1 cellular context compared by ENCODE assay signal in genomic region chr3:15861163-15861562, GRCh38.
A peak's percentile ranks its signal among the peaks of the same experiment; 100 is the strongest.
TF ChIP-seq lines count a peak whose summit lies in the region.

No MANE protein-coding gene starts in this region.

TF ChIP-seq in K562, 482 proteins besides CTCF, POLR2A, EP300 and RAD21 (continued from another document and continues in another):
- TF ChIP-seq, protein P1, sequence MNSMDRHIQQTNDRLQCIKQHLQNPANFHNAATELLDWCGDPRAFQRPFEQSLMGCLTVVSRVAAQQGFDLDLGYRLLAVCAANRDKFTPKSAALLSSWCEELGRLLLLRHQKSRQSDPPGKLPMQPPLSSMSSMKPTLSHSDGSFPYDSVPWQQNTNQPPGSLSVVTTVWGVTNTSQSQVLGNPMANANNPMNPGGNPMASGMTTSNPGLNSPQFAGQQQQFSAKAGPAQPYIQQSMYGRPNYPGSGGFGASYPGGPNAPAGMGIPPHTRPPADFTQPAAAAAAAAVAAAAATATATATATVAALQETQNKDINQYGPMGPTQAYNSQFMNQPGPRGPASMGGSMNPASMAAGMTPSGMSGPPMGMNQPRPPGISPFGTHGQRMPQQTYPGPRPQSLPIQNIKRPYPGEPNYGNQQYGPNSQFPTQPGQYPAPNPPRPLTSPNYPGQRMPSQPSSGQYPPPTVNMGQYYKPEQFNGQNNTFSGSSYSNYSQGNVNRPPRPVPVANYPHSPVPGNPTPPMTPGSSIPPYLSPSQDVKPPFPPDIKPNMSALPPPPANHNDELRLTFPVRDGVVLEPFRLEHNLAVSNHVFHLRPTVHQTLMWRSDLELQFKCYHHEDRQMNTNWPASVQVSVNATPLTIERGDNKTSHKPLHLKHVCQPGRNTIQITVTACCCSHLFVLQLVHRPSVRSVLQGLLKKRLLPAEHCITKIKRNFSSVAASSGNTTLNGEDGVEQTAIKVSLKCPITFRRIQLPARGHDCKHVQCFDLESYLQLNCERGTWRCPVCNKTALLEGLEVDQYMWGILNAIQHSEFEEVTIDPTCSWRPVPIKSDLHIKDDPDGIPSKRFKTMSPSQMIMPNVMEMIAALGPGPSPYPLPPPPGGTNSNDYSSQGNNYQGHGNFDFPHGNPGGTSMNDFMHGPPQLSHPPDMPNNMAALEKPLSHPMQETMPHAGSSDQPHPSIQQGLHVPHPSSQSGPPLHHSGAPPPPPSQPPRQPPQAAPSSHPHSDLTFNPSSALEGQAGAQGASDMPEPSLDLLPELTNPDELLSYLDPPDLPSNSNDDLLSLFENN (IDR thresholded peaks at IDR 0.05; ENCODE audit: low read depth in 2 of 2, low read length in 2 of 2) = no peak
- no peak for TF ChIP-seq ERF (CRISPR knock-in tag; IDR thresholded peaks at IDR 0.05)
- TF ChIP-seq, protein P2, sequence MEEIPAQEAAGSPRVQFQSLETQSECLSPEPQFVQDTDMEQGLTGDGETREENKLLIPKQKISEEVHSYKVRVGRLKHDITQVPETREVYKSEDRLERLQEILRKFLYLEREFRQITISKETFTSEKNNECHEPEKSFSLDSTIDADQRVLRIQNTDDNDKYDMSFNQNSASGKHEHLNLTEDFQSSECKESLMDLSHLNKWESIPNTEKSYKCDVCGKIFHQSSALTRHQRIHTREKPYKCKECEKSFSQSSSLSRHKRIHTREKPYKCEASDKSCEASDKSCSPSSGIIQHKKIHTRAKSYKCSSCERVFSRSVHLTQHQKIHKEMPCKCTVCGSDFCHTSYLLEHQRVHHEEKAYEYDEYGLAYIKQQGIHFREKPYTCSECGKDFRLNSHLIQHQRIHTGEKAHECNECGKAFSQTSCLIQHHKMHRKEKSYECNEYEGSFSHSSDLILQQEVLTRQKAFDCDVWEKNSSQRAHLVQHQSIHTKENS (CRISPR knock-in tag; IDR thresholded peaks at IDR 0.05) = no peak
- TF ChIP-seq, protein P3, sequence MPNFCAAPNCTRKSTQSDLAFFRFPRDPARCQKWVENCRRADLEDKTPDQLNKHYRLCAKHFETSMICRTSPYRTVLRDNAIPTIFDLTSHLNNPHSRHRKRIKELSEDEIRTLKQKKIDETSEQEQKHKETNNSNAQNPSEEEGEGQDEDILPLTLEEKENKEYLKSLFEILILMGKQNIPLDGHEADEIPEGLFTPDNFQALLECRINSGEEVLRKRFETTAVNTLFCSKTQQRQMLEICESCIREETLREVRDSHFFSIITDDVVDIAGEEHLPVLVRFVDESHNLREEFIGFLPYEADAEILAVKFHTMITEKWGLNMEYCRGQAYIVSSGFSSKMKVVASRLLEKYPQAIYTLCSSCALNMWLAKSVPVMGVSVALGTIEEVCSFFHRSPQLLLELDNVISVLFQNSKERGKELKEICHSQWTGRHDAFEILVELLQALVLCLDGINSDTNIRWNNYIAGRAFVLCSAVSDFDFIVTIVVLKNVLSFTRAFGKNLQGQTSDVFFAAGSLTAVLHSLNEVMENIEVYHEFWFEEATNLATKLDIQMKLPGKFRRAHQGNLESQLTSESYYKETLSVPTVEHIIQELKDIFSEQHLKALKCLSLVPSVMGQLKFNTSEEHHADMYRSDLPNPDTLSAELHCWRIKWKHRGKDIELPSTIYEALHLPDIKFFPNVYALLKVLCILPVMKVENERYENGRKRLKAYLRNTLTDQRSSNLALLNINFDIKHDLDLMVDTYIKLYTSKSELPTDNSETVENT (CRISPR knock-in tag; IDR thresholded peaks at IDR 0.05) = no peak
- TF ChIP-seq PHTF2 (CRISPR knock-in tag; IDR thresholded peaks at IDR 0.05) = no peak
- TF ChIP-seq TCF7L2 (IDR thresholded peaks at IDR 0.05; ENCODE audit: low read depth, low read length) = no peak
- TF ChIP-seq MCM3 (IDR thresholded peaks at IDR 0.05) = no peak
- TF ChIP-seq HMG20B (CRISPR knock-in tag; IDR thresholded peaks at IDR 0.05) = no peak
- no peak for TF ChIP-seq ZNF766 (CRISPR knock-in tag; conservative IDR thresholded peaks at IDR 0.05)
- no peak for TF ChIP-seq ZSCAN32 (CRISPR knock-in tag; IDR thresholded peaks at IDR 0.05)
- no peak for TF ChIP-seq MBD1 (CRISPR knock-in tag; IDR thresholded peaks at IDR 0.05)
- TF ChIP-seq ZNF511 (CRISPR knock-in tag; IDR thresholded peaks at IDR 0.05) = no peak
- 0 out of 4 replicates have a peak, but pooled peaks of 1 of the 2 experiments have one; percentile 18 for TF ChIP-seq CSDE1 (IDR thresholded peaks at IDR 0.05)
- no peak for TF ChIP-seq ZNF764 (CRISPR knock-in tag; IDR thresholded peaks at IDR 0.05; ENCODE audit: low read depth)
- TF ChIP-seq, protein P4, sequence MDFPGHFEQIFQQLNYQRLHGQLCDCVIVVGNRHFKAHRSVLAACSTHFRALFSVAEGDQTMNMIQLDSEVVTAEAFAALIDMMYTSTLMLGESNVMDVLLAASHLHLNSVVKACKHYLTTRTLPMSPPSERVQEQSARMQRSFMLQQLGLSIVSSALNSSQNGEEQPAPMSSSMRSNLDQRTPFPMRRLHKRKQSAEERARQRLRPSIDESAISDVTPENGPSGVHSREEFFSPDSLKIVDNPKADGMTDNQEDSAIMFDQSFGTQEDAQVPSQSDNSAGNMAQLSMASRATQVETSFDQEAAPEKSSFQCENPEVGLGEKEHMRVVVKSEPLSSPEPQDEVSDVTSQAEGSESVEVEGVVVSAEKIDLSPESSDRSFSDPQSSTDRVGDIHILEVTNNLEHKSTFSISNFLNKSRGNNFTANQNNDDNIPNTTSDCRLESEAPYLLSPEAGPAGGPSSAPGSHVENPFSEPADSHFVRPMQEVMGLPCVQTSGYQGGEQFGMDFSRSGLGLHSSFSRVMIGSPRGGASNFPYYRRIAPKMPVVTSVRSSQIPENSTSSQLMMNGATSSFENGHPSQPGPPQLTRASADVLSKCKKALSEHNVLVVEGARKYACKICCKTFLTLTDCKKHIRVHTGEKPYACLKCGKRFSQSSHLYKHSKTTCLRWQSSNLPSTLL (IDR thresholded peaks at IDR 0.05) = no peak
- TF ChIP-seq U2AF1 (optimal IDR thresholded peaks at IDR 0.05; ENCODE audit: low read depth, low read length) = no peak
- no peak for TF ChIP-seq PHF21A (IDR thresholded peaks at IDR 0.05; ENCODE audit: borderline replicate concordance, low read depth)
- peak; percentile 38 for TF ChIP-seq HDAC3 (IDR thresholded peaks at IDR 0.05; ENCODE audit: borderline replicate concordance, partially characterized antibody)
- no peak for TF ChIP-seq MXD1 (CRISPR knock-in tag; IDR thresholded peaks at IDR 0.05; ENCODE audit: borderline replicate concordance, poor library complexity, severe bottlenecking)
- TF ChIP-seq E2F8 (IDR thresholded peaks at IDR 0.05; ENCODE audit: low read depth, partially characterized antibody) = no peak
- no peak for TF ChIP-seq CTCFL (IDR thresholded peaks at IDR 0.05; ENCODE audit: borderline replicate concordance, insufficient read depth, low read depth, low read length, poor library complexity, severe bottlenecking)
- TF ChIP-seq, protein P5, sequence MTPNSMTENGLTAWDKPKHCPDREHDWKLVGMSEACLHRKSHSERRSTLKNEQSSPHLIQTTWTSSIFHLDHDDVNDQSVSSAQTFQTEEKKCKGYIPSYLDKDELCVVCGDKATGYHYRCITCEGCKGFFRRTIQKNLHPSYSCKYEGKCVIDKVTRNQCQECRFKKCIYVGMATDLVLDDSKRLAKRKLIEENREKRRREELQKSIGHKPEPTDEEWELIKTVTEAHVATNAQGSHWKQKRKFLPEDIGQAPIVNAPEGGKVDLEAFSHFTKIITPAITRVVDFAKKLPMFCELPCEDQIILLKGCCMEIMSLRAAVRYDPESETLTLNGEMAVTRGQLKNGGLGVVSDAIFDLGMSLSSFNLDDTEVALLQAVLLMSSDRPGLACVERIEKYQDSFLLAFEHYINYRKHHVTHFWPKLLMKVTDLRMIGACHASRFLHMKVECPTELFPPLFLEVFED (CRISPR knock-in tag; conservative IDR thresholded peaks at IDR 0.05) = no peak
